ENCODE assay signal across 29 cellular contexts in genomic region chr9:75604661-75605060, GRCh38.
DNase-seq lines count a peak whose midpoint lies in the region; ATAC-seq and TF ChIP-seq lines count a peak whose summit lies in the region.
"Had no signal": no experiment of that assay in that cellular context is flagged by ENCODE, and none has a peak within 500 bp of the region (broad histone marks: within the 10 kb centered on the region; RNA-seq: fewer than 3 reads in every experiment).

No MANE protein-coding gene starts in this region.

- no peak for ATAC-seq in T-helper 17 cell
- ATAC-seq in HG02938 (IDR thresholded peaks at IDR 0.05; ENCODE audit: unreplicated experiment): no peak
- ATAC-seq: CD8-positive, alpha-beta T cell; K562; naive thymus-derived CD8-positive, alpha-beta T cell; psoas muscle had no signal

- H3K36me3 Mint-ChIP-seq in CD14-positive monocyte (no peaks in the 10 kb centered on the region), T-helper 17 cell (ENCODE audit: low read depth) (no peaks in the 10 kb centered on the region)
- H3K36me3 Mint-ChIP-seq: activated CD4-positive, alpha-beta memory T cell treated with anti-CD3 and anti-CD28 coated beads for 36 hours; CD8-positive, alpha-beta T cell; naive thymus-derived CD8-positive, alpha-beta T cell had no signal

- intact Hi-C loops in CD14-positive monocyte (cut with micrococcal nuclease): no loop called here

- H3K27ac ChIP-seq in RWPE1: no peak overlapping the region
- H3K27ac ChIP-seq: adrenal gland, left ventricle myocardium inferior, psoas muscle, stomach, uterus had no signal

- peak overlapping the region in 1 of 2 donors; percentile 56 for H3K4me3 Mint-ChIP-seq in CD14-positive monocyte
- no peak overlapping the region for H3K4me3 Mint-ChIP-seq in T-helper 17 cell
- H3K4me3 Mint-ChIP-seq: activated CD4-positive, alpha-beta memory T cell treated with anti-CD3 and anti-CD28 coated beads for 36 hours; activated naive CD4-positive, alpha-beta T cell treated with anti-CD3 and anti-CD28 coated beads for 36 hours; activated T-helper 1 cell treated with anti-CD3 and anti-CD28 coated beads, Interleukin-12 subunit alpha, Interleukin-12 subunit beta, Interleukin-2, Interleukin-4 antibody, amounts not matched to agents 30 ng/mL and 10 ng/mL and 1 ng/mL, durations not matched to agents 14 hours and 24 hours and 36 hours; CD8-positive, alpha-beta T cell; dendritic cell treated with granulocyte-macrophage colony-stimulating factor and Interleukin-4, amounts not matched to agents 40 ng/mL and 50 ng/mL, for 4 days; HFFc6; naive thymus-derived CD8-positive, alpha-beta T cell; T-helper 1 cell treated with Interleukin-12 subunit alpha and Interleukin-12 subunit beta and Interleukin-4 antibody, amounts not matched to agents 30 μg/mL and 1 μg/mL, for 36 hours had no signal

- CTCF ChIA-PET in RWPE1 (lab: Yijun Ruan, JAX): no interaction called here

- H3K27ac Mint-ChIP-seq in CD14-positive monocyte (peak overlapping the region; percentile 2 to 88 (median 78)), T-helper 17 cell (no peak overlapping the region)
- H3K27ac Mint-ChIP-seq: activated CD4-positive, alpha-beta memory T cell treated with anti-CD3 and anti-CD28 coated beads for 36 hours; activated naive CD4-positive, alpha-beta T cell treated with anti-CD3 and anti-CD28 coated beads for 36 hours; activated T-helper 1 cell treated with anti-CD3 and anti-CD28 coated beads, Interleukin-12 subunit alpha, Interleukin-12 subunit beta, Interleukin-2, Interleukin-4 antibody, amounts not matched to agents 30 ng/mL and 10 ng/mL and 1 ng/mL, durations not matched to agents 14 hours and 24 hours and 36 hours; CD8-positive, alpha-beta T cell; dendritic cell treated with granulocyte-macrophage colony-stimulating factor and Interleukin-4, amounts not matched to agents 40 ng/mL and 50 ng/mL, for 4 days; HFFc6; T-helper 1 cell treated with Interleukin-12 subunit alpha and Interleukin-12 subunit beta and Interleukin-4 antibody, amounts not matched to agents 30 μg/mL and 1 μg/mL, for 36 hours had no signal

- no peak for DNase-seq in CD14-positive monocyte (ENCODE audit: low spot score)
- DNase-seq in MV-4-11 (lab: John Stamatoyannopoulos, UW): peak; percentile 97
- DNase-seq in SKM-1 treated with dmso at 0.1 percent for 144 hours (lab: John Stamatoyannopoulos, UW; ENCODE audit: unreplicated experiment): peak; percentile 80
- DNase-seq in medulla oblongata (ENCODE audit: extremely low spot score): peak; percentile 55
- no peak for DNase-seq in NCI-H2196 (lab: John Stamatoyannopoulos, UW; ENCODE audit: unreplicated experiment)
- DNase-seq in RWPE1 (ENCODE audit: low spot score): no peak
- no peak for DNase-seq in T-helper 17 cell
- DNase-seq: activated CD4-positive, alpha-beta memory T cell treated with anti-CD3 and anti-CD28 coated beads for 36 hours; activated CD4-positive, alpha-beta T cell treated with anti-CD3 and anti-CD28 coated beads for 1 hour; activated CD8-positive, alpha-beta memory T cell treated with anti-CD3 and anti-CD28 coated beads, Interleukin-2, amount 50 U/mL, for 4 hours; activated naive CD4-positive, alpha-beta T cell treated with anti-CD3 and anti-CD28 coated beads for 36 hours; adrenal gland; CD8-positive, alpha-beta T cell; glutamatergic neuron; HFFc6; left ventricle myocardium inferior; naive thymus-derived CD8-positive, alpha-beta T cell; NCI-H1694; NCI-H510A; occipital lobe; psoas muscle; stimulated activated CD4-positive, alpha-beta T cell treated with anti-CD3 and anti-CD28 coated beads, Interleukin-4, amount 100 ng/mL, for 1 hour; stomach; uterus had no signal

- H3K9me3 Mint-ChIP-seq in CD14-positive monocyte: peaks cover 0 to 8% (median 0%) of the 10 kb centered on the region in 7 donors
- H3K9me3 Mint-ChIP-seq: activated CD4-positive, alpha-beta memory T cell treated with anti-CD3 and anti-CD28 coated beads for 36 hours; activated naive CD4-positive, alpha-beta T cell treated with anti-CD3 and anti-CD28 coated beads for 36 hours; activated T-helper 1 cell treated with anti-CD3 and anti-CD28 coated beads, Interleukin-12 subunit alpha, Interleukin-12 subunit beta, Interleukin-2, Interleukin-4 antibody, amounts not matched to agents 30 ng/mL and 10 ng/mL and 1 ng/mL, durations not matched to agents 14 hours and 24 hours and 36 hours; CD8-positive, alpha-beta T cell; dendritic cell treated with granulocyte-macrophage colony-stimulating factor and Interleukin-4, amounts not matched to agents 40 ng/mL and 50 ng/mL, for 4 days; naive thymus-derived CD8-positive, alpha-beta T cell; T-helper 1 cell treated with Interleukin-12 subunit alpha and Interleukin-12 subunit beta and Interleukin-4 antibody, amounts not matched to agents 30 μg/mL and 1 μg/mL, for 36 hours had no signal

- TF ChIP-seq CTCF in CD14-positive monocyte (IDR thresholded peaks at IDR 0.05) (no peak), RWPE1 (conservative IDR thresholded peaks at IDR 0.05; ENCODE audit: low read depth) (no peak)

- H3K4me1 Mint-ChIP-seq in CD14-positive monocyte (peaks cover 37% of the 10 kb centered on the region), T-helper 17 cell (no peaks in the 10 kb centered on the region)
- H3K4me1 Mint-ChIP-seq: naive thymus-derived CD8-positive, alpha-beta T cell had no signal

- H3K27me3 Mint-ChIP-seq in CD14-positive monocyte (ENCODE audit: low read depth in 3 of 3) (peaks cover 0 to 3% (median 0%) of the 10 kb centered on the region in 3 donors), T-helper 17 cell (peaks cover 8% of the 10 kb centered on the region)

- no peaks in the 10 kb centered on the region for H3K9me3 ChIP-seq in T-helper 17 cell (ENCODE audit: control insufficient read depth, low read length, poor library complexity, severe bottlenecking)
- H3K9me3 ChIP-seq: adrenal gland, left ventricle myocardium inferior, psoas muscle, stomach, uterus had no signal

- POLR2A ChIA-PET in RWPE1 (lab: Yijun Ruan, JAX; ENCODE audit: low non-redundant PET): no interaction called here

Comparison
In these comparisons a context has a peak if more than half of its experiments do, and no peak if none do; other contexts are left out.
1. DNase-seq: peak in MV-4-11 (single experiment), SKM-1 treated with dmso at 0.1 percent for 144 hours (single experiment) and medulla oblongata (single experiment); none in CD14-positive monocyte (single experiment), NCI-H2196 (single experiment), RWPE1 (single experiment) and T-helper 17 cell (0 of 3).